ENCODE assay signal across 8 cellular contexts in the genomic region with DNA sequence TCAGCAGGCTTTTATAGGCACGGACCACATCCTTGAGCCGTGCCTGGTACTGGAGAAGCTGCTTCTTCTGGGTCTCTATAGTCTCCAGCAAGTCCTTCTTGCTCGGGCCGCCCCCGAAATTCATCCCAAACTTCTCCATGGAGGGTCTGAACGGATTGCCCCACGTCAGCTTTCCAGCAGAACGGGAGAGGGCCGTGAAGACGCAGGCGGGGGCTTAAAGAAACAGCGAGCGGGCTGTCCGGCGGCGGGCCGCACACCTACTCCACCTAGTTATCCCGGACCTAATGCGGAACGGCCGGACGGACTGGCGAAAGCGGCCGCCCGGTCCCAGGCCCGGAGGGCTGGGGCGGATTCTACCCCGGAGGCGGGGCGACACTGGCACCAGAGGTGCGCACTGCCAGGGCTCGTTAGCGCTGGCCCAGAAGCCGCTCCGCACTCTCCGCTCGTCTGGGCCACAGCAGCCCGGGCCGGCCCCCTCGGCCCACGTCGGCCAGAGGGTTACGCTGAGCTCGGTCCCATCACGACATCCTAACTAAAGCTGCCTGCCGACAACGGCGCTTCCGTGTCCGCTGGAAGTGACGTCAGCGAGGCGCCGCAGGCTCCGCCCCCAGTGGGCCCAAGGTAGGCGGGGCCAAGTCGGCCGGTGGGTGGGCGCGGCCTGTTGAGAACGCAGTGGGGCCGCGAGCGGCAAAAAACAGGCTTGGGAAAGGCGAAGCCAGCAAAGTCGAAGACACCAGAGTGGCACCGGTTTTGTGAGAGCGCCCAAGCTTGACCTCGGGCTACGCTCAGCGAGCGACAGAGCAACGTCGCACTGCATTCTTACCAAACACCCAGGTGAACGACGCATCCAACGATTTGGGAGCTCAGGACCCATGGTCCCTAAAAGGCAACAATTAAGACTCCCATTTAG. TPM values are rescaled to one million over a fixed set of nuclear protein-coding genes. Genes with fewer than 3 reads are reported as not detected.
DNase-seq lines count a peak whose midpoint lies in the region; ATAC-seq and TF ChIP-seq lines count a peak whose summit lies in the region.

A gene with protein sequence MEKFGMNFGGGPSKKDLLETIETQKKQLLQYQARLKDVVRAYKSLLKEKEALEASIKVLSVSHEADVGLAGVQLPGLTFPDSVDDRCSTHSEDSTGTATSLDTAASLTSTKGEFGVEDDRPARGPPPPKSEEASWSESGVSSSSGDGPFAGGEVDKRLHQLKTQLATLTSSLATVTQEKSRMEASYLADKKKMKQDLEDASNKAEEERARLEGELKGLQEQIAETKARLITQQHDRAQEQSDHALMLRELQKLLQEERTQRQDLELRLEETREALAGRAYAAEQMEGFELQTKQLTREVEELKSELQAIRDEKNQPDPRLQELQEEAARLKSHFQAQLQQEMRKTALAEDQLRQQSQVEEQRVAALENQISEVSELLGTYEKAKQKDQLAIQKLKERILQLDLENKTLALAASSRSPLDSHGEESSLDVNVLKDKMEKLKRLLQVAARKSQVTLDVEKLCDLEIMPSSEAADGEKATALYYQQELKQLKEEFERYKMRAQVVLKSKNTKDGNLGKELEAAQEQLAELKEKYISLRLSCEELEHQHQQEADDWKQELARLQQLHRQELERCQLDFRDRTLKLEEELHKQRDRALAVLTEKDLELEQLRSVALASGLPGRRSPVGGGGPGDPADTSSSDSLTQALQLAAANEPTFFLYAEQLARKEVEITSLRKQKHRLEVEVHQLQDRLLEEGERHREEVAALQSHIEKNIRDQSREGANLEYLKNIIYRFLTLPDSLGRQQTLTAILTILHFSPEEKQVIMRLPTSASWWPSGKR (minus strand): TSS at position 553 of the 910 bp plus-strand sequence. CDS start 414 bp downstream, at position 139.

- in situ Hi-C loops in GM13977 (cut with MboI; ENCODE audit: low pct_unique_long_range_greater_than_20kb, low sequenced_read_pairs, unreplicated experiment), result no loop called here

- ATAC-seq in HG02798 (IDR thresholded peaks at IDR 0.05; ENCODE audit: poor library complexity, unreplicated experiment) (peak; percentile 87), left cardiac atrium (peak; percentile 83 to 86), psoas muscle (peak; percentile 82 to 89 (median 86))

- no peaks in the 10 kb centered on the region for H3K27me3 ChIP-seq in psoas muscle (ENCODE audit: insufficient read depth in 3 of 3, low read length in 2 of 3)

- intact Hi-C loops in left cardiac atrium (cut with DNase I) (loop anchor here in 1 of 2 donors (5.0 to 10.0 kb wide), 3 partner anchors 67 to 450 kb away; a partner anchor contains a TSS), psoas muscle (cut with DNase I) (loop anchor here in 1 of 2 donors (5.0 kb wide), 1 partner anchor 193 kb away; a partner anchor contains a TSS)

- peak within 1 kb of the TSS; percentile 94 for H3K27ac Mint-ChIP-seq in T-helper 1 cell treated with Interleukin-12 subunit alpha and Interleukin-12 subunit beta and Interleukin-4 antibody, amounts not matched to agents 30 μg/mL and 1 μg/mL, for 36 hours

- H3K4me1 ChIP-seq in psoas muscle, result peaks cover 60% of the 10 kb centered on the region
- H3K4me1 ChIP-seq in urinary bladder (ENCODE audit: insufficient read depth), result peaks cover 5% of the 10 kb centered on the region

- no peak for TF ChIP-seq CTCF in GM13977 (IDR thresholded peaks at IDR 0.05; ENCODE audit: extremely low read depth, insufficient read depth, missing control alignments)
- no peak for TF ChIP-seq CTCF in psoas muscle (IDR thresholded peaks at IDR 0.05)

- no peaks in the 10 kb centered on the region for H3K9me3 Mint-ChIP-seq in T-helper 1 cell treated with Interleukin-12 subunit alpha and Interleukin-12 subunit beta and Interleukin-4 antibody, amounts not matched to agents 30 μg/mL and 1 μg/mL, for 36 hours

- H3K4me1 Mint-ChIP-seq in T-helper 1 cell treated with Interleukin-12 subunit alpha and Interleukin-12 subunit beta and Interleukin-4 antibody, amounts not matched to agents 30 μg/mL and 1 μg/mL, for 36 hours (ENCODE audit: low read depth), result peaks cover 51% of the 10 kb centered on the region

- peak within 1 kb of the TSS; percentile 78 for H3K4me3 ChIP-seq in psoas muscle
- peak within 1 kb of the TSS; percentile 84 for H3K4me3 ChIP-seq in urinary bladder (ENCODE audit: low read depth, low read length)

- H3K4me3 Mint-ChIP-seq in T-helper 1 cell treated with Interleukin-12 subunit alpha and Interleukin-12 subunit beta and Interleukin-4 antibody, amounts not matched to agents 30 μg/mL and 1 μg/mL, for 36 hours, result peak within 1 kb of the TSS; percentile 93

- H3K27ac ChIP-seq in psoas muscle (peak within 1 kb of the TSS; percentile 92), urinary bladder (ENCODE audit: low read depth) (peak within 1 kb of the TSS; percentile 73)

- 2% methylated on average over 76 to 78 of the region's 78 CpGs for WGBS in psoas muscle, 3 donors
- WGBS in urinary bladder, result 2% methylated on average over 78 of the region's 78 CpGs

- no peaks in the 10 kb centered on the region for H3K9me3 ChIP-seq in psoas muscle

- peaks cover 0 to 32% of the 10 kb centered on the region in 2 donors for H3K36me3 ChIP-seq in psoas muscle (ENCODE audit: insufficient read depth in 1 of 2, low read depth in 1 of 2)
- no peaks in the 10 kb centered on the region for H3K36me3 ChIP-seq in urinary bladder (ENCODE audit: insufficient read depth)

- H3K27me3 Mint-ChIP-seq in T-helper 1 cell treated with Interleukin-12 subunit alpha and Interleukin-12 subunit beta and Interleukin-4 antibody, amounts not matched to agents 30 μg/mL and 1 μg/mL, for 36 hours (ENCODE audit: low read depth), result no peaks in the 10 kb centered on the region

- peaks cover 23% of the 10 kb centered on the region for H3K36me3 Mint-ChIP-seq in T-helper 1 cell treated with Interleukin-12 subunit alpha and Interleukin-12 subunit beta and Interleukin-4 antibody, amounts not matched to agents 30 μg/mL and 1 μg/mL, for 36 hours (ENCODE audit: low read depth)

- DNase-seq in GM13977 (ENCODE audit: low spot score), result peak; percentile 95
- DNase-seq in NCI-H1417 treated with DMSO at 0.1 percent for 48 hours (lab: John Stamatoyannopoulos, UW), result peak; percentile 26
- peak; percentile 79 for DNase-seq in amniotic stem cell (lab: John Stamatoyannopoulos, UW)
- DNase-seq in left cardiac atrium, result peak; percentile 95
- DNase-seq in psoas muscle, result peak; percentile 92 to 96

RNA-seq across cellular contexts. Expression of the gene that starts here (rescaled TPM):
- total RNA-seq in left cardiac atrium, result 1 to 10 TPM; 7.9 to 9.0 TPM
- 10 to 100 TPM in 2 of 4 donors, 1 to 10 TPM in 2; 8.2 to 12.4 (median 9.3) TPM for total RNA-seq in psoas muscle
- 10 to 100 TPM in 1 of 3 donors, 1 to 10 TPM in 2; 6.1 to 24.0 (median 7.3) TPM for polyA plus RNA-seq in psoas muscle
- total RNA-seq in urinary bladder, result 9.5 TPM
- 10.4 TPM for polyA plus RNA-seq in urinary bladder

Comparison
In these comparisons a context has a peak if more than half of its experiments do, and no peak if none do; other contexts are left out.
1. Peak in every context shown above with its lines: DNase-seq, ATAC-seq, H3K4me3 ChIP-seq and H3K27ac ChIP-seq.
2. DNase-seq: peak in every context shown above with its lines; median percentile 95 in GM13977; 95 in left cardiac atrium; 94 in psoas muscle; 79 in amniotic stem cell; 26 in NCI-H1417 treated with DMSO at 0.1 percent for 48 hours.